Comparison of ENCODE assay signal across 16 cellular contexts in genomic region chr2:199646439-199646838, GRCh38.
A peak's percentile ranks its signal among the peaks of the same experiment; 100 is the strongest.
DNase-seq lines count a peak whose midpoint lies in the region; ATAC-seq, FAIRE-seq and TF ChIP-seq lines count a peak whose summit lies in the region.
"Had no signal": no experiment of that assay in that cellular context is flagged by ENCODE, and none has a peak within 500 bp of the region (broad histone marks: within the 10 kb centered on the region; RNA-seq: fewer than 3 reads in every experiment).

No MANE protein-coding gene starts in this region.

- H3K36me3 ChIP-seq in WERI-Rb-1 (no peaks in the 10 kb centered on the region), stomach (no peaks in the 10 kb centered on the region), gastrocnemius medialis (no peaks in the 10 kb centered on the region)
- H3K36me3 ChIP-seq: right lobe of liver had no signal

- WGBS in stomach, 5 donors, result 51 to 85% (median 60%) methylated on average over 2 of the region's 2 CpGs

- H3K9me3 ChIP-seq in WERI-Rb-1 (ENCODE audit: severe bottlenecking) (no peaks in the 10 kb centered on the region), stomach (peaks cover 0 to 6% (median 0%) of the 10 kb centered on the region in 4 donors), gastrocnemius medialis (no peaks in the 10 kb centered on the region)
- H3K9me3 ChIP-seq: right lobe of liver had no signal

- intact Hi-C loops in stomach (cut with DNase I; ENCODE audit: low total_unique reads) (no loop called here), gastrocnemius medialis (cut with DNase I; ENCODE audit: low total_unique reads) (no loop called here)

- FAIRE-seq in D721Med (lab: Jason Lieb, UNC), result no peak

- in situ Hi-C loops in gastrocnemius medialis (cut with MboI; ENCODE audit: low sequenced_read_pairs in 4 of 4), result no loop called here

- ATAC-seq in GM18861 (IDR thresholded peaks at IDR 0.05; ENCODE audit: unreplicated experiment) (peak; percentile 94), GM21526 (IDR thresholded peaks at IDR 0.05; ENCODE audit: low FRiP score, unreplicated experiment) (peak; percentile 85), HG03039 (IDR thresholded peaks at IDR 0.05; ENCODE audit: unreplicated experiment) (peak; percentile 76), gastrocnemius medialis (no peak)
- ATAC-seq: GM23338; naive thymus-derived CD4-positive, alpha-beta T cell; right lobe of liver had no signal

- H3K4me1 ChIP-seq in stomach (no peaks in the 10 kb centered on the region), gastrocnemius medialis (no peaks in the 10 kb centered on the region)
- H3K4me1 ChIP-seq: right lobe of liver had no signal

- H3K27ac ChIP-seq in WERI-Rb-1, result no peak overlapping the region
- no peak overlapping the region for H3K27ac ChIP-seq in stomach
- no peak overlapping the region for H3K27ac ChIP-seq in gastrocnemius medialis
- H3K27ac ChIP-seq: right lobe of liver had no signal

- TF ChIP-seq POLR2A in stomach (IDR thresholded peaks at IDR 0.05) (no peak), gastrocnemius medialis (IDR thresholded peaks at IDR 0.05) (no peak)

- TF ChIP-seq EP300 in stomach (IDR thresholded peaks at IDR 0.05), result no peak

- no peaks in the 10 kb centered on the region for H3K27me3 ChIP-seq in WERI-Rb-1 (ENCODE audit: insufficient read depth, low read depth, severe bottlenecking)
- H3K27me3 ChIP-seq in stomach, result no peaks in the 10 kb centered on the region
- no peaks in the 10 kb centered on the region for H3K27me3 ChIP-seq in gastrocnemius medialis
- H3K27me3 ChIP-seq: right lobe of liver had no signal

- H3K4me3 ChIP-seq in WERI-Rb-1 (ENCODE audit: low read depth, low read length) (no peak overlapping the region), stomach (no peak overlapping the region), gastrocnemius medialis (no peak overlapping the region)
- H3K4me3 ChIP-seq: GM23338, right lobe of liver had no signal

- DNase-seq in NAMALWA (ENCODE audit: low spot score) (peak; percentile 1), D721Med (ENCODE audit: insufficient read length, low spot score) (no peak), WERI-Rb-1 (no peak), stomach (no peak), gastrocnemius medialis (no peak)
- DNase-seq: CD4-positive, alpha-beta T cell; GF-D8; IMR-90; islet precursor cell; naive thymus-derived CD4-positive, alpha-beta T cell; right lobe of liver; SHP77 treated with DMSO at 0.1 percent for 48 hours had no signal

- no peak for TF ChIP-seq CTCF in D721Med (IDR thresholded peaks at IDR 0.05; ENCODE audit: insufficient read depth, missing control alignments)
- no peak for TF ChIP-seq CTCF in WERI-Rb-1 (IDR thresholded peaks at IDR 0.05; ENCODE audit: low read depth, low read length)
- TF ChIP-seq CTCF in stomach (IDR thresholded peaks at IDR 0.05), result no peak
- TF ChIP-seq CTCF in gastrocnemius medialis (IDR thresholded peaks at IDR 0.05 in 4 of 5, conservative IDR thresholded peaks at IDR 0.05 in 1 of 5), result no peak

Comparison
In these comparisons a context has a peak if more than half of its experiments do, and no peak if none do; other contexts are left out.
1. ATAC-seq: peak in GM18861 (single experiment), GM21526 (single experiment) and HG03039 (single experiment); none in gastrocnemius medialis (0 of 2).